9 cellular contexts compared by ENCODE assay signal in genomic region chr10:35639651-35640311, GRCh38. TPM values are rescaled to one million over a fixed set of nuclear protein-coding genes. Genes with fewer than 3 reads are reported as not detected.
A peak's percentile ranks its signal among the peaks of the same experiment; 100 is the strongest.
DNase-seq lines count a peak whose midpoint lies in the region; ATAC-seq and TF ChIP-seq lines count a peak whose summit lies in the region.
"Had no signal": no experiment of that assay in that cellular context is flagged by ENCODE, and none has a peak within 500 bp of the region (broad histone marks: within the 10 kb centered on the region; RNA-seq: fewer than 3 reads in every experiment).

No MANE protein-coding gene starts in this region.

- DNase-seq in activated naive CD4-positive, alpha-beta T cell treated with anti-CD3 and anti-CD28 coated beads, Interleukin-2, amount 10 ng/mL, durations not matched to agents 7 days and 5 days, result peak; percentile 21
- DNase-seq in activated naive CD4-positive, alpha-beta T cell treated with Interleukin-2 at 50 U/mL for 16 hours, result no peak
- DNase-seq in mammary epithelial cell (peak; percentile 46), mesenchymal stem cell (peak; percentile 69), omental fat pad (ENCODE audit: low spot score) (no peak)
- DNase-seq in stimulated activated CD4-positive, alpha-beta T cell treated with anti-CD3 and anti-CD28 coated beads, Interleukin-4, amount 100 ng/mL, for 4 hours, result no peak

- peak overlapping the region; percentile 70 for H4K91ac ChIP-seq in mesenchymal stem cell (ENCODE audit: low read length)

- peaks cover 38% of the 10 kb centered on the region for H3K79me2 ChIP-seq in mammary epithelial cell (ENCODE audit: insufficient read depth, low read length)

- H2BK120ac ChIP-seq in mesenchymal stem cell (ENCODE audit: low read depth, low read length), result peak overlapping the region; percentile 22

- no peak overlapping the region for H2AK5ac ChIP-seq in mesenchymal stem cell (ENCODE audit: low read length, severe bottlenecking)

- H2AFZ ChIP-seq in mammary epithelial cell (ENCODE audit: low read depth, low read length), result peak overlapping the region; percentile 86
- no peak overlapping the region for H2AFZ ChIP-seq in mesenchymal stem cell (ENCODE audit: low read depth, low read length)

- H3K4me1 ChIP-seq in mammary epithelial cell (ENCODE audit: insufficient read depth, low read length) (peaks cover 40% of the 10 kb centered on the region), mesenchymal stem cell (ENCODE audit: control insufficient read depth, insufficient read depth, low read depth, low read length) (peaks cover 21% of the 10 kb centered on the region), urinary bladder (ENCODE audit: insufficient read depth) (no peaks in the 10 kb centered on the region)

- intact Hi-C loops in mammary epithelial cell (cut with micrococcal nuclease), result loop anchor here (1.0 to 10.0 kb wide), 7 partner anchors 98 to 708 kb away; partner anchors contain the start of gene CREM

- peak overlapping the region; percentile 16 for H4K8ac ChIP-seq in mesenchymal stem cell (ENCODE audit: low read length)

- H2BK15ac ChIP-seq in mesenchymal stem cell (ENCODE audit: low read depth, poor library complexity, severe bottlenecking), result no peak overlapping the region

- under 1% methylated on average over 30 of the region's 64 CpGs for WGBS in mammary epithelial cell (ENCODE audit: low coverage, missing lambda C conversion rate)
- under 1% methylated on average over 57 of the region's 64 CpGs for WGBS in mesenchymal stem cell
- WGBS in urinary bladder, result 14% methylated on average over 61 of the region's 64 CpGs

- H3K4me2 ChIP-seq in mammary epithelial cell (ENCODE audit: insufficient read depth, low read depth, low read length), result peak overlapping the region; percentile 99
- H3K4me2 ChIP-seq in mesenchymal stem cell (ENCODE audit: low read length, poor library complexity, severe bottlenecking), result peak overlapping the region; percentile 59

- H3K36me3 ChIP-seq in mammary epithelial cell (ENCODE audit: insufficient read depth, low read length), result no peaks in the 10 kb centered on the region
- H3K36me3 ChIP-seq in mesenchymal stem cell (ENCODE audit: control insufficient read depth in 1 of 2, insufficient read depth in 2 of 2, low read depth in 1 of 2, low read length in 2 of 2), result no peaks in the 10 kb centered on the region
- no peaks in the 10 kb centered on the region for H3K36me3 ChIP-seq in urinary bladder (ENCODE audit: insufficient read depth)

- H4K20me1 ChIP-seq in mammary epithelial cell (ENCODE audit: insufficient read depth, low read length), result no peaks in the 10 kb centered on the region

- H2BK5ac ChIP-seq in mesenchymal stem cell (ENCODE audit: low read depth, low read length, poor library complexity, severe bottlenecking), result no peak overlapping the region

- H2BK12ac ChIP-seq in mesenchymal stem cell (ENCODE audit: low read length in 2 of 2), result peak overlapping the region in 1 of 2 experiments; percentile 84

- peak in 1 of 2 donors; percentile 35 for TF ChIP-seq CTCF in mammary epithelial cell (conservative IDR thresholded peaks at IDR 0.05 in 1 of 2, IDR thresholded peaks at IDR 0.05 in 1 of 2; ENCODE audit: extremely low read depth in 1 of 2, insufficient read depth in 1 of 2, low read depth in 1 of 2, low read length in 2 of 2)
- no peak for TF ChIP-seq CTCF in omental fat pad (IDR thresholded peaks at IDR 0.05)

- H3K27ac ChIP-seq in mammary epithelial cell (ENCODE audit: insufficient read depth, low read depth, low read length), result no peak overlapping the region
- H3K27ac ChIP-seq in mesenchymal stem cell (ENCODE audit: low read length, poor library complexity, severe bottlenecking), result no peak overlapping the region
- H3K27ac ChIP-seq in urinary bladder (ENCODE audit: low read depth), result no peak overlapping the region

- no peaks in the 10 kb centered on the region for H3K9me3 ChIP-seq in mammary epithelial cell (replicated peaks; ENCODE audit: insufficient read depth, low read length)
- H3K9me3 ChIP-seq in mesenchymal stem cell (ENCODE audit: control insufficient read depth, low read length), result no peaks in the 10 kb centered on the region

- H3K27me3 ChIP-seq in mammary epithelial cell (ENCODE audit: insufficient read depth, low read length), result no peaks in the 10 kb centered on the region
- no peaks in the 10 kb centered on the region for H3K27me3 ChIP-seq in mesenchymal stem cell (ENCODE audit: control insufficient read depth in 1 of 2, insufficient read depth in 1 of 2, low read length in 2 of 2)

- no peaks in the 10 kb centered on the region for H3K9me3 Mint-ChIP-seq in activated naive CD4-positive, alpha-beta T cell treated with anti-CD3 and anti-CD28 coated beads, Interleukin-2, amount 10 ng/mL, durations not matched to agents 7 days and 5 days

- H3K27me3 Mint-ChIP-seq in activated naive CD4-positive, alpha-beta T cell treated with anti-CD3 and anti-CD28 coated beads, Interleukin-2, amount 10 ng/mL, durations not matched to agents 7 days and 5 days, result peaks cover 82% of the 10 kb centered on the region

- in situ Hi-C loops in mammary epithelial cell (cut with MboI; ENCODE audit: low sequenced_read_pairs in 2 of 2), result loop anchor here in 1 of 2 donors (10.0 to 25.0 kb wide), 2 partner anchors 273 to 1245 kb away; no protein-coding TSS in a partner anchor

- H3K4me3 ChIP-seq in mammary epithelial cell (replicated peaks in 1 of 3; ENCODE audit: insufficient read depth in 1 of 3, low read depth in 2 of 3, low read length in 3 of 3) (peak overlapping the region; percentile 6 to 63 (median 58)), mesenchymal stem cell (ENCODE audit: insufficient read depth in 1 of 2, low read depth in 1 of 2, low read length in 2 of 2) (peak overlapping the region; percentile 57 to 70), urinary bladder (ENCODE audit: low read depth, low read length) (peak overlapping the region; percentile 86)

- H3K14ac ChIP-seq in mesenchymal stem cell (ENCODE audit: low read length in 2 of 2), result peak overlapping the region in 1 of 2 experiments; percentile 99

- peak overlapping the region; percentile 54 for H3K4me3 Mint-ChIP-seq in activated naive CD4-positive, alpha-beta T cell treated with anti-CD3 and anti-CD28 coated beads, Interleukin-2, amount 10 ng/mL, durations not matched to agents 7 days and 5 days

- no peaks in the 10 kb centered on the region for H3K36me3 Mint-ChIP-seq in activated naive CD4-positive, alpha-beta T cell treated with anti-CD3 and anti-CD28 coated beads, Interleukin-2, amount 10 ng/mL, durations not matched to agents 7 days and 5 days

- CTCF ChIA-PET in activated naive CD4-positive, alpha-beta T cell treated with anti-CD3 and anti-CD28 coated beads, Interleukin-2, amount 10 ng/mL, durations not matched to agents 7 days and 5 days (lab: Charles Lee), result no interaction called here
- CTCF ChIA-PET in mammary epithelial cell (lab: Charles Lee; ENCODE audit: low non-redundant PET), result no interaction called here

- H3K4me1 Mint-ChIP-seq in activated naive CD4-positive, alpha-beta T cell treated with anti-CD3 and anti-CD28 coated beads, Interleukin-2, amount 10 ng/mL, durations not matched to agents 7 days and 5 days, result peaks cover 34% of the 10 kb centered on the region

- peak overlapping the region in 1 of 2 experiments; percentile 79 for H3K23ac ChIP-seq in mesenchymal stem cell (ENCODE audit: low read length in 2 of 2)

- H3K79me1 ChIP-seq in mesenchymal stem cell (replicated peaks; ENCODE audit: low read length, poor library complexity, severe bottlenecking), result peaks cover 5% of the 10 kb centered on the region

- H3K18ac ChIP-seq in mesenchymal stem cell (ENCODE audit: low read depth in 1 of 2, low read length in 2 of 2), result peak overlapping the region; percentile 23 to 77

- BruUV-seq in mammary epithelial cell (replicated peaks; lab: Mats Ljungman, UMichigan), result no TSS peak

- H3K9ac ChIP-seq in mammary epithelial cell (ENCODE audit: insufficient read depth, low read length), result no peak overlapping the region
- H3K9ac ChIP-seq in mesenchymal stem cell (ENCODE audit: low read length), result no peak overlapping the region

- ATAC-seq in HG03521 (IDR thresholded peaks at IDR 0.05; ENCODE audit: unreplicated experiment), result no peak
- no peak for ATAC-seq in omental fat pad (ENCODE audit: low FRiP score)

- no peak overlapping the region for H3K27ac Mint-ChIP-seq in activated naive CD4-positive, alpha-beta T cell treated with anti-CD3 and anti-CD28 coated beads, Interleukin-2, amount 10 ng/mL, durations not matched to agents 7 days and 5 days

- peak overlapping the region in 1 of 2 experiments; percentile 45 for H3K4ac ChIP-seq in mesenchymal stem cell (ENCODE audit: low read depth in 1 of 2, low read length in 2 of 2)

- dilution Hi-C loops in mammary epithelial cell (cut with HindIII; ENCODE audit: low sequenced_read_pairs), result no loop called here

RNA-seq across cellular contexts. Expression of gene FZD8, which starts 2.3 kb away (rescaled TPM):
- total RNA-seq in mammary epithelial cell (10 to 100 TPM; 17.8 to 21.2 TPM), urinary bladder (8.2 TPM), omental fat pad (1 to 10 TPM; 3.8 to 7.1 (median 5.1) TPM)
- polyA plus RNA-seq in mammary epithelial cell (9.4 TPM), urinary bladder (3.1 TPM)
- 11.6 TPM for polyA minus RNA-seq in mammary epithelial cell
- polyA plus RNA-seq in mesenchymal stem cell (2013, experiment 1 of 2), result 33.9 TPM
- 34.8 TPM for polyA plus RNA-seq in mesenchymal stem cell (2013, experiment 2 of 2)

RNA-seq across cellular contexts. Expression of gene GJD4, which starts 34.6 kb away (rescaled TPM):
- not detected for total RNA-seq in mammary epithelial cell
- not detected for polyA plus RNA-seq in mammary epithelial cell
- not detected for polyA minus RNA-seq in mammary epithelial cell
- polyA plus RNA-seq in mesenchymal stem cell (2013, experiment 1 of 2), result 0.03 TPM
- 0.03 TPM for polyA plus RNA-seq in mesenchymal stem cell (2013, experiment 2 of 2)
- not detected for total RNA-seq in urinary bladder
- not detected for polyA plus RNA-seq in urinary bladder
- total RNA-seq in omental fat pad, result not detected
- total RNA-seq: T-helper 2 cell treated with Interferon-gamma antibody and Interleukin-4, amounts not matched to agents 100 ng/mL and 5 ng/mL, for 36 hours had no signal

Comparison
In these comparisons a context has a peak if more than half of its experiments do, and no peak if none do; other contexts are left out.
1. DNase-seq: peak in activated naive CD4-positive, alpha-beta T cell treated with anti-CD3 and anti-CD28 coated beads, Interleukin-2, amount 10 ng/mL, durations not matched to agents 7 days and 5 days (single experiment), mammary epithelial cell (single experiment) and mesenchymal stem cell (single experiment); none in activated naive CD4-positive, alpha-beta T cell treated with Interleukin-2 at 50 U/mL for 16 hours (single experiment), omental fat pad (single experiment) and stimulated activated CD4-positive, alpha-beta T cell treated with anti-CD3 and anti-CD28 coated beads, Interleukin-4, amount 100 ng/mL, for 4 hours (0 of 2).
2. Peak in every context shown above with its lines, with median percentiles within 50 percentile points of each other: H3K4me3 ChIP-seq.